ENCODE assay signal across 16 cellular contexts in the genomic region with DNA sequence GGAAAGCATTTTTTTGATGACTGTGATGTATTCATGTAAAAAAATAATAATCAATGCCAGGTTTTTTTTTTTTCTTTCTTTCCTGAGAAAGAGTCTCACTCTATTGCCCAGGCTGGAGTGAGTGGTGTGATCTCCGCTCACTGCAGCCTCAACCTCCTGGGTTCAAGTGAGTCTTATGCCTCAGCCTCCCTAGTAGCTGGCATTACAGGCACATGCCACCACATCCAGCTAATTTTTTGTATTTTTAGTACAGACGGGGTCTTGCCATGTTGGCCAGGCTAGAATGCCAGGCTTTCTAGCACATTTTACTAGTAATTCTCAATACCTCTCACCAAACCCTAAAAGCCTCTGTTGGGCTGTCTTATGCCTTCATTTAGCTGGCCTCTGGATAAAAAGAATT. TPM values are rescaled to one million over a fixed set of nuclear protein-coding genes. Genes with fewer than 3 reads are reported as not detected.
"Had no signal": no experiment of that assay in that cellular context is flagged by ENCODE, and none has a peak within 500 bp of the region (broad histone marks: within the 10 kb centered on the region; RNA-seq: fewer than 3 reads in every experiment).

No MANE protein-coding gene starts in this region.

- H3K27me3 Mint-ChIP-seq: activated naive CD8-positive, alpha-beta T cell treated with anti-CD3 and anti-CD28 coated beads for 36 hours had no signal

- H3K36me3 ChIP-seq: esophagus squamous epithelium, heart left ventricle, right lobe of liver, SJSA1, uterus had no signal

- DNase-seq: activated CD4-positive, alpha-beta T cell treated with anti-CD3 and anti-CD28 coated beads, Interleukin-2, amount 10 ng/mL, durations not matched to agents 7 days and 5 days; activated CD8-positive, alpha-beta memory T cell treated with anti-CD3 and anti-CD28 coated beads for 24 hours; activated gamma-delta T cell treated with Interleukin-2 at 50 U/mL for 16 hours; activated naive CD8-positive, alpha-beta T cell treated with anti-CD3 and anti-CD28 coated beads for 36 hours; esophagus squamous epithelium; heart left ventricle; mesenchymal stem cell; naive thymus-derived CD8-positive, alpha-beta T cell; psoas muscle; right lobe of liver; stimulated activated naive CD8-positive, alpha-beta T cell treated with anti-CD3 and anti-CD28 coated beads, Interleukin-15, Interleukin-2, amounts not matched to agents 100 U/mL and 50 U/mL, for 24 hours; T-helper 2 cell; uterus had no signal

- H3K27me3 ChIP-seq: esophagus squamous epithelium, SJSA1, testis, uterus had no signal

- H3K27ac Mint-ChIP-seq: activated CD4-positive, alpha-beta T cell treated with anti-CD3 and anti-CD28 coated beads, Interleukin-2, amount 10 ng/mL, durations not matched to agents 7 days and 5 days; activated naive CD8-positive, alpha-beta T cell treated with anti-CD3 and anti-CD28 coated beads for 36 hours; naive thymus-derived CD8-positive, alpha-beta T cell had no signal

- H3K27ac ChIP-seq: psoas muscle, right lobe of liver, SJSA1, testis had no signal

- H3K4me1 ChIP-seq: esophagus squamous epithelium, heart left ventricle, psoas muscle, right lobe of liver, SJSA1, testis, uterus had no signal

- H3K36me3 Mint-ChIP-seq: activated naive CD8-positive, alpha-beta T cell treated with anti-CD3 and anti-CD28 coated beads for 36 hours; naive thymus-derived CD8-positive, alpha-beta T cell had no signal

- H3K4me1 Mint-ChIP-seq: activated CD4-positive, alpha-beta T cell treated with anti-CD3 and anti-CD28 coated beads, Interleukin-2, amount 10 ng/mL, durations not matched to agents 7 days and 5 days; activated naive CD8-positive, alpha-beta T cell treated with anti-CD3 and anti-CD28 coated beads for 36 hours; naive thymus-derived CD8-positive, alpha-beta T cell had no signal

- H3K9me3 Mint-ChIP-seq: activated CD4-positive, alpha-beta T cell treated with anti-CD3 and anti-CD28 coated beads, Interleukin-2, amount 10 ng/mL, durations not matched to agents 7 days and 5 days; activated naive CD8-positive, alpha-beta T cell treated with anti-CD3 and anti-CD28 coated beads for 36 hours; naive thymus-derived CD8-positive, alpha-beta T cell had no signal

- H3K9me3 ChIP-seq: esophagus squamous epithelium, heart left ventricle, psoas muscle, right lobe of liver, SJSA1, testis, uterus had no signal

- H3K4me3 ChIP-seq: esophagus squamous epithelium, heart left ventricle, psoas muscle, right lobe of liver, SJSA1, testis, uterus had no signal

- ATAC-seq: heart left ventricle; left lobe of liver; naive thymus-derived CD8-positive, alpha-beta T cell; psoas muscle; right lobe of liver; stimulated activated naive CD8-positive, alpha-beta T cell treated with anti-CD3 and anti-CD28 coated beads, Interleukin-15, Interleukin-2, amounts not matched to agents 100 U/mL and 50 U/mL, for 24 hours had no signal

- H3K4me3 Mint-ChIP-seq: activated CD4-positive, alpha-beta T cell treated with anti-CD3 and anti-CD28 coated beads, Interleukin-2, amount 10 ng/mL, durations not matched to agents 7 days and 5 days; activated naive CD8-positive, alpha-beta T cell treated with anti-CD3 and anti-CD28 coated beads for 36 hours; naive thymus-derived CD8-positive, alpha-beta T cell had no signal

RNA-seq across cellular contexts. Expression of gene GPM6B, which starts 25.7 kb away (rescaled TPM):
- total RNA-seq: activated CD4-positive, alpha-beta T cell treated with anti-CD3 and anti-CD28 coated beads, Interleukin-2, amount 10 ng/mL, durations not matched to agents 7 days and 5 days; activated naive CD8-positive, alpha-beta T cell treated with anti-CD3 and anti-CD28 coated beads for 36 hours; naive thymus-derived CD8-positive, alpha-beta T cell; SJSA1 had no signal
